17 cellular contexts compared by ENCODE assay signal in genomic region chr5:55104036-55104767, GRCh38. TPM values are rescaled to one million over a fixed set of nuclear protein-coding genes. Genes with fewer than 3 reads are reported as not detected.
DNase-seq lines count a peak whose midpoint lies in the region; ATAC-seq and TF ChIP-seq lines count a peak whose summit lies in the region.
"Had no signal": no experiment of that assay in that cellular context is flagged by ENCODE, and none has a peak within 500 bp of the region (broad histone marks: within the 10 kb centered on the region; RNA-seq: fewer than 3 reads in every experiment).

No MANE protein-coding gene starts in this region.

- H3K4me3 ChIP-seq in choroid plexus epithelial cell (ENCODE audit: low read depth, low read length) (no peak overlapping the region), mesenchymal stem cell (ENCODE audit: insufficient read depth in 1 of 2, low read depth in 1 of 2, low read length in 2 of 2) (no peak overlapping the region)
- H3K4me3 ChIP-seq: A549, K562, transverse colon had no signal

- no peak overlapping the region for H2AK5ac ChIP-seq in mesenchymal stem cell (ENCODE audit: low read length, severe bottlenecking)

- H3K23ac ChIP-seq in mesenchymal stem cell (ENCODE audit: low read length in 2 of 2), result no peak overlapping the region

- WGBS in mesenchymal stem cell, result 80% methylated on average over 2 of the region's 2 CpGs

- peaks cover 72% of the 10 kb centered on the region for H3K4me1 Mint-ChIP-seq in activated CD4-positive, alpha-beta T cell treated with anti-CD3 and anti-CD28 coated beads, Interleukin-2, amount 10 ng/mL, durations not matched to agents 24 days and 14 days
- H3K4me1 Mint-ChIP-seq in nephron progenitor cell, result no peaks in the 10 kb centered on the region

- H2AFZ ChIP-seq in mesenchymal stem cell (ENCODE audit: low read depth, low read length), result no peak overlapping the region

- no peak overlapping the region for H3K18ac ChIP-seq in mesenchymal stem cell (ENCODE audit: low read depth in 1 of 2, low read length in 2 of 2)

- no peak overlapping the region for H4K91ac ChIP-seq in mesenchymal stem cell (ENCODE audit: low read length)

- TF ChIP-seq CTCF in choroid plexus epithelial cell (conservative IDR thresholded peaks at IDR 0.05; ENCODE audit: low read depth, low read length) (no peak), nephron progenitor cell (IDR thresholded peaks at IDR 0.05) (no peak)

- peak; percentile 72 for DNase-seq in activated CD4-positive, alpha-beta T cell treated with anti-CD3 and anti-CD28 coated beads, Interleukin-2, amount 10 ng/mL, durations not matched to agents 24 days and 14 days
- DNase-seq in activated CD4-positive, alpha-beta T cell treated with anti-CD3 and anti-CD28 coated beads for 48 hours, result no peak
- DNase-seq in LHCN-M2 (ENCODE audit: low read depth), result peak; percentile 2
- DNase-seq in choroid plexus epithelial cell (ENCODE audit: low read depth), result peak; percentile 25
- no peak for DNase-seq in nephron progenitor cell
- no peak for DNase-seq in mesenchymal stem cell
- no peak for DNase-seq in SHP77 treated with DMSO at 0.1 percent for 48 hours (lab: John Stamatoyannopoulos, UW)
- DNase-seq: cortex of kidney; NCI-H1436; NCI-H510A; stimulated activated CD4-positive, alpha-beta T cell treated with anti-CD3 and anti-CD28 coated beads, Interleukin-15, amount 100 ng/mL, for 24 hours; transverse colon had no signal

- no peak overlapping the region for H3K27ac ChIP-seq in mesenchymal stem cell (ENCODE audit: low read length, poor library complexity, severe bottlenecking)
- H3K27ac ChIP-seq: A549, transverse colon had no signal

- H3K27me3 ChIP-seq in mesenchymal stem cell (ENCODE audit: control insufficient read depth in 1 of 2, insufficient read depth in 1 of 2, low read length in 2 of 2), result no peaks in the 10 kb centered on the region
- H3K27me3 ChIP-seq: transverse colon had no signal

- no peaks in the 10 kb centered on the region for H3K36me3 ChIP-seq in mesenchymal stem cell (ENCODE audit: control insufficient read depth in 1 of 2, insufficient read depth in 2 of 2, low read depth in 1 of 2, low read length in 2 of 2)
- H3K36me3 ChIP-seq: transverse colon had no signal

- H3K36me3 Mint-ChIP-seq in activated CD4-positive, alpha-beta T cell treated with anti-CD3 and anti-CD28 coated beads, Interleukin-2, amount 10 ng/mL, durations not matched to agents 24 days and 14 days (ENCODE audit: low read depth), result peaks cover 54% of the 10 kb centered on the region
- no peaks in the 10 kb centered on the region for H3K36me3 Mint-ChIP-seq in nephron progenitor cell (ENCODE audit: low read depth)
- H3K36me3 Mint-ChIP-seq: memory B cell had no signal

- no peak overlapping the region for H4K8ac ChIP-seq in mesenchymal stem cell (ENCODE audit: low read length)

- H3K9me3 ChIP-seq in mesenchymal stem cell (ENCODE audit: control insufficient read depth, low read length), result peaks cover 5% of the 10 kb centered on the region
- H3K9me3 ChIP-seq: A549, transverse colon had no signal

- no peak overlapping the region for H2BK15ac ChIP-seq in mesenchymal stem cell (ENCODE audit: low read depth, poor library complexity, severe bottlenecking)

- intact Hi-C loops in activated CD4-positive, alpha-beta T cell treated with anti-CD3 and anti-CD28 coated beads, Interleukin-2, amount 10 ng/mL, durations not matched to agents 24 days and 14 days (cut with micrococcal nuclease), result loop anchor here (2.0 kb wide), 1 partner anchor 31 kb away; no protein-coding TSS in a partner anchor

- no peak overlapping the region for H3K9ac ChIP-seq in mesenchymal stem cell (ENCODE audit: low read length)

- no peak overlapping the region for H3K4me2 ChIP-seq in mesenchymal stem cell (ENCODE audit: low read length, poor library complexity, severe bottlenecking)
- H3K4me2 ChIP-seq: A549 had no signal

- H2BK5ac ChIP-seq in mesenchymal stem cell (ENCODE audit: low read depth, low read length, poor library complexity, severe bottlenecking), result no peak overlapping the region

- no peak overlapping the region for H3K4ac ChIP-seq in mesenchymal stem cell (ENCODE audit: low read depth in 1 of 2, low read length in 2 of 2)

- no peak overlapping the region for H2BK120ac ChIP-seq in mesenchymal stem cell (ENCODE audit: low read depth, low read length)

- peaks cover 10% of the 10 kb centered on the region for H3K9me3 Mint-ChIP-seq in activated CD4-positive, alpha-beta T cell treated with anti-CD3 and anti-CD28 coated beads, Interleukin-2, amount 10 ng/mL, durations not matched to agents 24 days and 14 days
- peaks cover 10% of the 10 kb centered on the region for H3K9me3 Mint-ChIP-seq in nephron progenitor cell

- no peaks in the 10 kb centered on the region for H3K4me1 ChIP-seq in mesenchymal stem cell (ENCODE audit: control insufficient read depth, insufficient read depth, low read depth, low read length)
- H3K4me1 ChIP-seq: A549, transverse colon had no signal

- no peaks in the 10 kb centered on the region for H3K79me1 ChIP-seq in mesenchymal stem cell (replicated peaks; ENCODE audit: low read length, poor library complexity, severe bottlenecking)

- H3K27ac Mint-ChIP-seq in activated CD4-positive, alpha-beta T cell treated with anti-CD3 and anti-CD28 coated beads, Interleukin-2, amount 10 ng/mL, durations not matched to agents 24 days and 14 days, result peak overlapping the region; percentile 77
- peak overlapping the region; percentile 82 for H3K27ac Mint-ChIP-seq in nephron progenitor cell
- H3K27ac Mint-ChIP-seq: memory B cell, progenitor cell of endocrine pancreas had no signal

- ATAC-seq in GM21423 (IDR thresholded peaks at IDR 0.05; ENCODE audit: unreplicated experiment), result no peak
- ATAC-seq: A549, K562 had no signal

- no peak overlapping the region for H2BK12ac ChIP-seq in mesenchymal stem cell (ENCODE audit: low read length in 2 of 2)

- H3K27me3 Mint-ChIP-seq in activated CD4-positive, alpha-beta T cell treated with anti-CD3 and anti-CD28 coated beads, Interleukin-2, amount 10 ng/mL, durations not matched to agents 24 days and 14 days, result peaks cover 3% of the 10 kb centered on the region
- H3K27me3 Mint-ChIP-seq in nephron progenitor cell (ENCODE audit: low read depth, poor library complexity), result no peaks in the 10 kb centered on the region

- H3K4me3 Mint-ChIP-seq in activated CD4-positive, alpha-beta T cell treated with anti-CD3 and anti-CD28 coated beads, Interleukin-2, amount 10 ng/mL, durations not matched to agents 24 days and 14 days, result peak overlapping the region; percentile 80
- H3K4me3 Mint-ChIP-seq in nephron progenitor cell, result no peak overlapping the region
- H3K4me3 Mint-ChIP-seq: memory B cell had no signal

- no peak overlapping the region for H3K14ac ChIP-seq in mesenchymal stem cell (ENCODE audit: low read length in 2 of 2)

RNA-seq across cellular contexts. Expression of gene GZMA, which starts 1.8 kb away (rescaled TPM):
- 87.6 and 91.2 TPM in 2 replicates for total RNA-seq in activated CD4-positive, alpha-beta T cell treated with anti-CD3 and anti-CD28 coated beads, Interleukin-2, amount 10 ng/mL, durations not matched to agents 24 days and 14 days
- not detected in 2 replicates for total RNA-seq in LHCN-M2 (2014; rRNA removed)
- polyA plus RNA-seq in LHCN-M2 (2012), result not detected
- polyA plus RNA-seq in mesenchymal stem cell (2013, experiment 1 of 2), result not detected
- polyA plus RNA-seq in mesenchymal stem cell (2013, experiment 2 of 2), result not detected
- total RNA-seq: K562, progenitor cell of endocrine pancreas had no signal
- polyA plus RNA-seq: A549, K562 had no signal

RNA-seq across cellular contexts. Expression of gene GPX8, which starts 55.8 kb away (rescaled TPM):
- not detected in 2 replicates for total RNA-seq in activated CD4-positive, alpha-beta T cell treated with anti-CD3 and anti-CD28 coated beads, Interleukin-2, amount 10 ng/mL, durations not matched to agents 24 days and 14 days
- 129 and 135 TPM in 2 replicates for total RNA-seq in LHCN-M2 (2014; rRNA removed)
- polyA plus RNA-seq in LHCN-M2 (2012), result 64.7 TPM
- 206 TPM for polyA plus RNA-seq in mesenchymal stem cell (2013, experiment 1 of 2)
- polyA plus RNA-seq in mesenchymal stem cell (2013, experiment 2 of 2), result 217 TPM

Comparison
In these comparisons a context has a peak if more than half of its experiments do, and no peak if none do; other contexts are left out.
1. DNase-seq: peak in activated CD4-positive, alpha-beta T cell treated with anti-CD3 and anti-CD28 coated beads, Interleukin-2, amount 10 ng/mL, durations not matched to agents 24 days and 14 days (single experiment), LHCN-M2 (single experiment) and choroid plexus epithelial cell (single experiment); none in activated CD4-positive, alpha-beta T cell treated with anti-CD3 and anti-CD28 coated beads for 48 hours (single experiment), nephron progenitor cell (single experiment), mesenchymal stem cell (single experiment) and SHP77 treated with DMSO at 0.1 percent for 48 hours (single experiment).
2. RNA of gene GZMA, which starts 1.8 kb away (total RNA-seq): 87.6 to 91.2 TPM in activated CD4-positive, alpha-beta T cell treated with anti-CD3 and anti-CD28 coated beads, Interleukin-2, amount 10 ng/mL, durations not matched to agents 24 days and 14 days; not detected in LHCN-M2; every median in the first group is over 10 times any median in the second.
3. RNA of gene GPX8, which starts 55.8 kb away (total RNA-seq): 129 to 135 TPM in LHCN-M2; not detected in activated CD4-positive, alpha-beta T cell treated with anti-CD3 and anti-CD28 coated beads, Interleukin-2, amount 10 ng/mL, durations not matched to agents 24 days and 14 days; every median in the first group is over 100 times any median in the second.